ENCODE assay signal across 25 cellular contexts in genomic region chr1:39946216-39946615, GRCh38.
"Had no signal": no experiment of that assay in that cellular context is flagged by ENCODE, and none has a peak within 500 bp of the region (broad histone marks: within the 10 kb centered on the region; RNA-seq: fewer than 3 reads in every experiment).

No MANE protein-coding gene starts in this region.

- H3K4me2 ChIP-seq: neural progenitor cell had no signal

- H3K4me3 ChIP-seq: colonic mucosa, gastrocnemius medialis, lung, mucosa of descending colon, neural progenitor cell, prostate gland, sigmoid colon, testis, tibial artery had no signal

- H3K36me3 ChIP-seq: colonic mucosa, gastrocnemius medialis, neural progenitor cell, prostate gland, sigmoid colon, tibial artery had no signal

- DNase-seq: colonic mucosa; effector CD8-positive, alpha-beta T cell; endodermal cell; foreskin fibroblast; gastrocnemius medialis; head of caudate nucleus; kidney; mesenchymal stem cell; mucosa of descending colon; naive thymus-derived CD4-positive, alpha-beta T cell; nucleus accumbens; right cardiac atrium; sigmoid colon; stimulated activated CD4-positive, alpha-beta T cell treated with anti-CD3 and anti-CD28 coated beads, Interleukin-2, amount 100 ng/mL, for 24 hours; stimulated activated CD4-positive, alpha-beta T cell treated with anti-CD3 and anti-CD28 coated beads, Interleukin-4, amount 100 ng/mL, for 24 hours; stimulated activated naive CD8-positive, alpha-beta T cell treated with anti-CD3 and anti-CD28 coated beads, Interleukin-15, Interleukin-2, amounts not matched to agents 100 U/mL and 50 U/mL, for 24 hours; substantia nigra; testis; tibial artery had no signal

- ATAC-seq: esophagus mucosa; gastrocnemius medialis; mucosa of descending colon; naive thymus-derived CD4-positive, alpha-beta T cell; right cardiac atrium; stimulated activated memory B cell treated with anti-CD40 and anti-IgM and Interleukin-4, amounts not matched to agents 10 μg/mL and 1 μg/mL and 100 μg/mL, for 72 hours; stimulated activated naive CD8-positive, alpha-beta T cell treated with anti-CD3 and anti-CD28 coated beads, Interleukin-15, Interleukin-2, amounts not matched to agents 100 U/mL and 50 U/mL, for 24 hours had no signal

- H3K27ac ChIP-seq: colonic mucosa, epithelial cell of prostate, gastrocnemius medialis, neural progenitor cell, prostate gland, sigmoid colon, testis, tibial artery had no signal

- H3K4me1 ChIP-seq: colonic mucosa, gastrocnemius medialis, neural progenitor cell, prostate gland, testis, tibial artery had no signal

- H3K27me3 ChIP-seq: colonic mucosa, gastrocnemius medialis, neural progenitor cell, sigmoid colon, testis had no signal

- H2AFZ ChIP-seq: neural progenitor cell had no signal

- H3K9ac ChIP-seq: neural progenitor cell had no signal

- FAIRE-seq: kidney had no signal

- H3K9me3 ChIP-seq: colonic mucosa, gastrocnemius medialis, mucosa of descending colon, prostate gland, sigmoid colon, testis, tibial artery had no signal
